In the genomic region with DNA sequence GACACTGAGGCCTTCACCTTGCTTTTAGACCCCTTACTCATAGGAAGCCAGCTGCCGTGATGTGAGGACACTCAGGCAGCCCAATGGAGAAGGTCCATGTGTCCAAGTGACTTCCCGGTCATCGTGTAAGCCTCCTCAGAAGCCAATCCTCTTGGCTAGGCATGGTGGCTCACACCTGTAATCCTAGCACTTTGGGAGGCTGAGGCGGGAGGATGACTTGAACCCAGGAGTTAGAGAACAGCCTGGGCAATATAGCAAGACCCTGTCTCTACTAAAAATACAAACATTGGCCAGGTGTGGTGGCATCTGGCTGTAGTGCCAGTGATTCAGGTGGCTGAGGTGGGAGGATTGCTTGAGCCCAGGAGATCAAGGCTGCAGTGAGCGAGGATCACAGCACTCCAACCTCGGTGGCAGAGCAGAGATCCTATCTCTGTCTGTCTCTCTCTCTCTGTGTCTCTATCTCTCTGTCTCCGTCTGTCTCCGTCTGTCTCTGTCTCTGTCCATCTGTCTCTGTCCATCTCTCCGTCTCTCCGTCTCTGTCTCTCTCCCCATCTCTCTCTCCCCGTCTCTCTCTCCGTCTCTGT, we compare ENCODE assay signal across 34 cellular contexts. TPM values are rescaled to one million over a fixed set of nuclear protein-coding genes. Genes with fewer than 3 reads are reported as not detected.
"Had no signal": no experiment of that assay in that cellular context is flagged by ENCODE, and none has a peak within 500 bp of the region (broad histone marks: within the 10 kb centered on the region; RNA-seq: fewer than 3 reads in every experiment).

No MANE protein-coding gene starts in this region.

- H3K27me3 ChIP-seq: ascending aorta, breast epithelium, cardiac muscle cell, esophagus squamous epithelium had no signal

- H3K27ac ChIP-seq: ascending aorta, breast epithelium, cardiac muscle cell, coronary artery, esophagus squamous epithelium, WERI-Rb-1 had no signal

- ATAC-seq: activated CD4-positive, alpha-beta T cell treated with anti-CD3 and anti-CD28 coated beads for 36 hours; activated CD8-positive, alpha-beta memory T cell treated with anti-CD3 and anti-CD28 coated beads, Interleukin-2, amount 10 ng/mL, durations not matched to agents 7 days and 5 days; activated CD8-positive, alpha-beta T cell treated with anti-CD3 and anti-CD28 coated beads, Interleukin-2, amount 10 ng/mL, durations not matched to agents 7 days and 5 days; activated naive CD4-positive, alpha-beta T cell treated with anti-CD3 and anti-CD28 coated beads, Interleukin-2, amount 50 U/mL, for 72 hours; effector memory CD8-positive, alpha-beta T cell; T-helper 17 cell had no signal

- DNase-seq: activated CD4-positive, alpha-beta memory T cell treated with anti-CD3 and anti-CD28 coated beads for 36 hours; activated CD4-positive, alpha-beta T cell treated with anti-CD3 and anti-CD28 coated beads for 36 hours; activated CD4-positive, alpha-beta T cell treated with anti-CD3 and anti-CD28 coated beads, Interleukin-2, amount 10 ng/mL, durations not matched to agents 24 days and 14 days; activated CD4-positive, CD25-positive, alpha-beta regulatory T cell; activated CD4-positive, CD25-positive, alpha-beta regulatory T cell treated with anti-CD3 and anti-CD28 coated beads, Interleukin-2, amount 50 U/mL, for 72 hours; activated CD8-positive, alpha-beta memory T cell treated with anti-CD3 and anti-CD28 coated beads, Interleukin-2, amount 10 ng/mL, durations not matched to agents 7 days and 5 days; activated CD8-positive, alpha-beta memory T cell treated with anti-CD3 and anti-CD28 coated beads, Interleukin-2, amount 50 U/mL, for 4 hours; activated CD8-positive, alpha-beta T cell treated with anti-CD3 and anti-CD28 coated beads, Interleukin-2, amount 10 ng/mL, durations not matched to agents 7 days and 5 days; activated effector memory CD4-positive, alpha-beta T cell treated with anti-CD3 and anti-CD28 coated beads, Interleukin-2, amount 50 U/mL, for 16 hours; activated naive CD4-positive, alpha-beta T cell treated with anti-CD3 and anti-CD28 coated beads, Interleukin-2, amount 10 ng/mL, durations not matched to agents 7 days and 5 days; activated naive CD8-positive, alpha-beta T cell treated with anti-CD3 and anti-CD28 coated beads, Interleukin-2, amount 10 ng/mL, durations not matched to agents 7 days and 5 days; activated T-cell treated with anti-CD3 and anti-CD28 coated beads, Interleukin-2, amount 50 U/mL, for 1 hour; activated T-cell treated with anti-CD3 and anti-CD28 coated beads, Interleukin-2, amount 50 U/mL, for 48 hours; dermis blood vessel endothelial cell; effector CD4-positive, alpha-beta T cell; effector memory CD8-positive, alpha-beta T cell; esophagus squamous epithelium; foreskin melanocyte; head of caudate nucleus; T-helper 1 cell; T-helper 17 cell; T1000; WERI-Rb-1 had no signal

- H3K4me3 ChIP-seq: ascending aorta, breast epithelium, cardiac muscle cell, coronary artery, esophagus squamous epithelium had no signal

- H3K4me1 ChIP-seq: ascending aorta, breast epithelium had no signal

- H3K36me3 ChIP-seq: ascending aorta, breast epithelium, cardiac muscle cell, esophagus squamous epithelium, WERI-Rb-1 had no signal

- H3K9me3 ChIP-seq: ascending aorta, breast epithelium, esophagus squamous epithelium had no signal

RNA-seq across cellular contexts. Expression of a gene that starts 27.8 kb away (rescaled TPM):
- total RNA-seq: activated CD4-positive, alpha-beta memory T cell treated with anti-CD3 and anti-CD28 coated beads for 36 hours; activated CD4-positive, alpha-beta T cell treated with anti-CD3 and anti-CD28 coated beads for 36 hours; activated CD4-positive, alpha-beta T cell treated with anti-CD3 and anti-CD28 coated beads, Interleukin-2, amount 10 ng/mL, durations not matched to agents 24 days and 14 days; activated CD8-positive, alpha-beta memory T cell treated with anti-CD3 and anti-CD28 coated beads for 36 hours; activated CD8-positive, alpha-beta memory T cell treated with anti-CD3 and anti-CD28 coated beads, Interleukin-2, amount 10 ng/mL, durations not matched to agents 7 days and 5 days; activated CD8-positive, alpha-beta T cell treated with anti-CD3 and anti-CD28 coated beads, Interleukin-2, amount 10 ng/mL, durations not matched to agents 7 days and 5 days; activated naive CD8-positive, alpha-beta T cell treated with anti-CD3 and anti-CD28 coated beads, Interleukin-2, amount 10 ng/mL, durations not matched to agents 7 days and 5 days; activated T-helper 1 cell treated with anti-CD3 and anti-CD28 coated beads, Interleukin-12 subunit alpha, Interleukin-12 subunit beta, Interleukin-2, Interleukin-4 antibody, amounts not matched to agents 30 ng/mL and 10 ng/mL and 1 ng/mL, durations not matched to agents 14 hours and 24 hours and 36 hours; activated T-helper 2 cell treated with anti-CD3 and anti-CD28 coated beads, Interferon-gamma antibody, Interleukin-2, Interleukin-4, amounts not matched to agents 10 μg/mL and 5 μg/mL and 100 μg/mL, durations not matched to agents 14 hours and 24 hours and 36 hours; ascending aorta; cardiac muscle cell; cerebellum; dermis blood vessel endothelial cell; fibroblast of lung; fibroblast of villous mesenchyme; T-helper 17 cell had no signal
- polyA plus RNA-seq: cardiac muscle cell, fibroblast of lung had no signal
